Comparison of ENCODE assay signal across 8 cellular contexts in the genomic region with DNA sequence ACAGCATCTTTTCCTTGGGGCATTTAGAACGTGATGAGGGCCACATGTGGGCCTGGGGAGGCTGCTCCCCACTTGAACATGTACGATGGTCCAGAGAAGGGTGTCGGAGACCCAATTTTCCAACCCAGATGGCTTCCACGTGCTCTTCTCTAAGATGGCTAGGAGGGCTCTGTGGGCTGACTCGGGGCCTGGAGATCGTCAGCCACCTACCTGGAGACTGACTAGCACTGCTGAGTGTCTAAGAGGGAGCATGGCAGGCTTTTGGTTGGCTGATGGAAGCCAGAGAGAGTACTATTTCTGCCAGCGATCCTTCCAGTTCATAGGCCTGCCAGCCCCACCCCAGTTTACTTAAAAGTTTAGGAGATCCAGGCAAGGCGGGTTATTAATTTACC.
DNase-seq lines count a peak whose midpoint lies in the region; ATAC-seq, FAIRE-seq and TF ChIP-seq lines count a peak whose summit lies in the region.
"Had no signal": no experiment of that assay in that cellular context is flagged by ENCODE, and none has a peak within 500 bp of the region (broad histone marks: within the 10 kb centered on the region; RNA-seq: fewer than 3 reads in every experiment).

No MANE protein-coding gene starts in this region.

- DNase-seq in WTC11 (ENCODE audit: low spot score), result no peak
- DNase-seq in esophagus muscularis mucosa (ENCODE audit: extremely low spot score), result no peak
- no peak for DNase-seq in urothelium cell line (ENCODE audit: low spot score)
- DNase-seq: NCI-H82 had no signal

- ATAC-seq in WTC11 (peak; percentile 54), esophagus mucosa (no peak), HG03521 (IDR thresholded peaks at IDR 0.05; ENCODE audit: unreplicated experiment) (no peak)

- no peaks in the 10 kb centered on the region for H3K9me3 Mint-ChIP-seq in WTC11

- no peak for TF ChIP-seq CTCF in WTC11 (IDR thresholded peaks at IDR 0.05)
- TF ChIP-seq CTCF in esophagus muscularis mucosa (IDR thresholded peaks at IDR 0.05), result no peak

- CTCF ChIA-PET in WTC11 (lab: Charles Lee), result interaction anchor here (1.2 kb wide), 1 partner anchor 40 kb away, joined by 10 read pairs; no protein-coding TSS in a partner anchor

- WGBS in esophagus muscularis mucosa, result 40% methylated on average over 6 of the region's 8 CpGs
- WGBS in thymus, result 97% methylated on average over 8 of the region's 8 CpGs

- peaks cover 19% of the 10 kb centered on the region for H3K36me3 Mint-ChIP-seq in WTC11

- H3K36me3 ChIP-seq in esophagus muscularis mucosa (peaks cover 7 to 22% (median 18%) of the 10 kb centered on the region in 4 donors), muscle layer of duodenum (ENCODE audit: control insufficient read depth in 1 of 2, insufficient read depth in 2 of 2, low read length in 2 of 2) (peaks cover 0 to 6% of the 10 kb centered on the region in 2 donors), thymus (ENCODE audit: control insufficient read depth, insufficient read depth) (peaks cover 19% of the 10 kb centered on the region)

- TF ChIP-seq POLR2A in esophagus muscularis mucosa (IDR thresholded peaks at IDR 0.05; ENCODE audit: low read depth), result no peak

- no peaks in the 10 kb centered on the region for H3K27me3 Mint-ChIP-seq in WTC11 (ENCODE audit: low read depth)

- H3K4me1 ChIP-seq in esophagus muscularis mucosa (peaks cover 10 to 19% (median 17%) of the 10 kb centered on the region in 4 donors), muscle layer of duodenum (ENCODE audit: control insufficient read depth in 1 of 2, insufficient read depth in 2 of 2, low read length in 2 of 2) (peaks cover 6 to 12% of the 10 kb centered on the region in 2 donors), thymus (ENCODE audit: control insufficient read depth, insufficient read depth, low read length) (no peaks in the 10 kb centered on the region)

- no peak overlapping the region for H3K4me3 Mint-ChIP-seq in WTC11

- H3K4me3 ChIP-seq in esophagus muscularis mucosa, result peak overlapping the region in 2 of 4 donors; percentile 6 to 13
- peak overlapping the region in 1 of 2 donors; percentile 25 for H3K4me3 ChIP-seq in muscle layer of duodenum (ENCODE audit: low read depth in 1 of 2, low read length in 2 of 2)
- no peak overlapping the region for H3K4me3 ChIP-seq in thymus (ENCODE audit: low read length)

- H3K27ac Mint-ChIP-seq in WTC11, result peak overlapping the region; percentile 97

- peak overlapping the region; percentile 74 to 87 (median 79) for H3K27ac ChIP-seq in esophagus muscularis mucosa (replicated peaks in 1 of 4)
- peak overlapping the region; percentile 58 for H3K27ac ChIP-seq in muscle layer of duodenum (ENCODE audit: low read length)
- peak overlapping the region; percentile 75 for H3K27ac ChIP-seq in thymus (ENCODE audit: low read depth)

- TF ChIP-seq EP300 in esophagus muscularis mucosa (IDR thresholded peaks at IDR 0.05), result no peak

- H3K9me3 ChIP-seq in esophagus muscularis mucosa (no peaks in the 10 kb centered on the region), muscle layer of duodenum (ENCODE audit: control insufficient read depth in 1 of 2, low read length in 2 of 2) (no peaks in the 10 kb centered on the region), thymus (ENCODE audit: control insufficient read depth) (no peaks in the 10 kb centered on the region)

- POLR2A ChIA-PET in WTC11 (lab: Charles Lee), result no interaction called here

- H3K27me3 ChIP-seq in esophagus muscularis mucosa (no peaks in the 10 kb centered on the region), muscle layer of duodenum (ENCODE audit: low read depth, low read length) (no peaks in the 10 kb centered on the region), thymus (ENCODE audit: control insufficient read depth, insufficient read depth) (no peaks in the 10 kb centered on the region)

- intact Hi-C loops in esophagus muscularis mucosa (cut with DNase I), result no loop called here

- FAIRE-seq in urothelium cell line (lab: Jason Lieb, UNC), result no peak

- peaks cover 16% of the 10 kb centered on the region for H3K4me1 Mint-ChIP-seq in WTC11

TF ChIP-seq in WTC11, 78 proteins besides CTCF, POLR2A, EP300 and RAD21 (continues in another document):
- TF ChIP-seq ZNF232 (CRISPR knock-in tag; IDR thresholded peaks at IDR 0.05), result no peak
- TF ChIP-seq ETV6 (CRISPR knock-in tag; IDR thresholded peaks at IDR 0.05), result no peak
- TF ChIP-seq, protein P1, sequence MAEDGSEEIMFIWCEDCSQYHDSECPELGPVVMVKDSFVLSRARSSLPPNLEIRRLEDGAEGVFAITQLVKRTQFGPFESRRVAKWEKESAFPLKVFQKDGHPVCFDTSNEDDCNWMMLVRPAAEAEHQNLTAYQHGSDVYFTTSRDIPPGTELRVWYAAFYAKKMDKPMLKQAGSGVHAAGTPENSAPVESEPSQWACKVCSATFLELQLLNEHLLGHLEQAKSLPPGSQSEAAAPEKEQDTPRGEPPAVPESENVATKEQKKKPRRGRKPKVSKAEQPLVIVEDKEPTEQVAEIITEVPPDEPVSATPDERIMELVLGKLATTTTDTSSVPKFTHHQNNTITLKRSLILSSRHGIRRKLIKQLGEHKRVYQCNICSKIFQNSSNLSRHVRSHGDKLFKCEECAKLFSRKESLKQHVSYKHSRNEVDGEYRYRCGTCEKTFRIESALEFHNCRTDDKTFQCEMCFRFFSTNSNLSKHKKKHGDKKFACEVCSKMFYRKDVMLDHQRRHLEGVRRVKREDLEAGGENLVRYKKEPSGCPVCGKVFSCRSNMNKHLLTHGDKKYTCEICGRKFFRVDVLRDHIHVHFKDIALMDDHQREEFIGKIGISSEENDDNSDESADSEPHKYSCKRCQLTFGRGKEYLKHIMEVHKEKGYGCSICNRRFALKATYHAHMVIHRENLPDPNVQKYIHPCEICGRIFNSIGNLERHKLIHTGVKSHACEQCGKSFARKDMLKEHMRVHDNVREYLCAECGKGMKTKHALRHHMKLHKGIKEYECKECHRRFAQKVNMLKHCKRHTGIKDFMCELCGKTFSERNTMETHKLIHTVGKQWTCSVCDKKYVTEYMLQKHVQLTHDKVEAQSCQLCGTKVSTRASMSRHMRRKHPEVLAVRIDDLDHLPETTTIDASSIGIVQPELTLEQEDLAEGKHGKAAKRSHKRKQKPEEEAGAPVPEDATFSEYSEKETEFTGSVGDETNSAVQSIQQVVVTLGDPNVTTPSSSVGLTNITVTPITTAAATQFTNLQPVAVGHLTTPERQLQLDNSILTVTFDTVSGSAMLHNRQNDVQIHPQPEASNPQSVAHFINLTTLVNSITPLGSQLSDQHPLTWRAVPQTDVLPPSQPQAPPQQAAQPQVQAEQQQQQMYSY (CRISPR knock-in tag; IDR thresholded peaks at IDR 0.05), result no peak
- TF ChIP-seq CDX4 (CRISPR knock-in tag; IDR thresholded peaks at IDR 0.05; ENCODE audit: borderline replicate concordance), result no peak
- no peak for TF ChIP-seq ZNF317 (CRISPR knock-in tag; IDR thresholded peaks at IDR 0.05; ENCODE audit: borderline replicate concordance, low read depth)
- TF ChIP-seq ZNF219 (CRISPR knock-in tag; IDR thresholded peaks at IDR 0.05; ENCODE audit: borderline replicate concordance), result no peak
- TF ChIP-seq, protein P2, sequence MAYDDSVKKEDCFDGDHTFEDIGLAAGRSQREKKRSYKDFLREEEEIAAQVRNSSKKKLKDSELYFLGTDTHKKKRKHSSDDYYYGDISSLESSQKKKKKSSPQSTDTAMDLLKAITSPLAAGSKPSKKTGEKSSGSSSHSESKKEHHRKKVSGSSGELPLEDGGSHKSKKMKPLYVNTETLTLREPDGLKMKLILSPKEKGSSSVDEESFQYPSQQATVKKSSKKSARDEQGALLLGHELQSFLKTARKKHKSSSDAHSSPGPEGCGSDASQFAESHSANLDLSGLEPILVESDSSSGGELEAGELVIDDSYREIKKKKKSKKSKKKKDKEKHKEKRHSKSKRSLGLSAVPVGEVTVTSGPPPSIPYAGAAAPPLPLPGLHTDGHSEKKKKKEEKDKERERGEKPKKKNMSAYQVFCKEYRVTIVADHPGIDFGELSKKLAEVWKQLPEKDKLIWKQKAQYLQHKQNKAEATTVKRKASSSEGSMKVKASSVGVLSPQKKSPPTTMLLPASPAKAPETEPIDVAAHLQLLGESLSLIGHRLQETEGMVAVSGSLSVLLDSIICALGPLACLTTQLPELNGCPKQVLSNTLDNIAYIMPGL (CRISPR knock-in tag; IDR thresholded peaks at IDR 0.05), result no peak
- no peak for TF ChIP-seq USF1 (CRISPR knock-in tag; IDR thresholded peaks at IDR 0.05)
